8 cellular contexts compared by ENCODE assay signal in genomic region chr7:139767561-139767982, GRCh38. TPM values are rescaled to one million over a fixed set of nuclear protein-coding genes. Genes with fewer than 3 reads are reported as not detected.
DNase-seq lines count a peak whose midpoint lies in the region; ATAC-seq and TF ChIP-seq lines count a peak whose summit lies in the region.

No MANE protein-coding gene starts in this region.

- intact Hi-C loops in CD4-positive, alpha-beta T cell (cut with DNase I, micrococcal nuclease): loop anchor here in 1 of 2 experiments (2.0 kb wide), 1 partner anchor 121 kb away; no protein-coding TSS in a partner anchor
- intact Hi-C loops in testis (cut with DNase I; ENCODE audit: low total_unique reads) (no loop called here), dorsolateral prefrontal cortex (cut with DNase I) (no loop called here)

- ATAC-seq in CD4-positive, alpha-beta T cell (ENCODE audit: poor library complexity): peak; percentile 76
- peak; percentile 92 for ATAC-seq in GM19438 (IDR thresholded peaks at IDR 0.05; ENCODE audit: low read depth, unreplicated experiment)
- peak; percentile 93 for ATAC-seq in HG03432 (IDR thresholded peaks at IDR 0.05; ENCODE audit: unreplicated experiment)
- ATAC-seq in effector memory CD8-positive, alpha-beta T cell (replicated peaks): peak; percentile 83

- H2BK15ac ChIP-seq in neuronal stem cell (ENCODE audit: low read length): no peak overlapping the region

- H2AK5ac ChIP-seq in neuronal stem cell (ENCODE audit: low read depth, low read length): no peak overlapping the region

- no peaks in the 10 kb centered on the region for H3K9me3 ChIP-seq in CD4-positive, alpha-beta T cell (ENCODE audit: control insufficient read depth, low read length)
- H3K9me3 ChIP-seq in testis (no peaks in the 10 kb centered on the region), neuronal stem cell (replicated peaks in 1 of 2; ENCODE audit: control insufficient read depth in 2 of 2, insufficient read depth in 1 of 2, low read depth in 1 of 2, low read length in 2 of 2) (no peaks in the 10 kb centered on the region)

- peak overlapping the region; percentile 86 for H3K27ac Mint-ChIP-seq in CD4-positive, alpha-beta T cell
- H3K27ac Mint-ChIP-seq in effector memory CD8-positive, alpha-beta T cell: peak overlapping the region; percentile 87 to 90

- H3K4me2 ChIP-seq in neuronal stem cell (ENCODE audit: insufficient read depth, low read length, poor library complexity, severe bottlenecking): no peak overlapping the region

- no peaks in the 10 kb centered on the region for H3K4me1 ChIP-seq in testis
- no peaks in the 10 kb centered on the region for H3K4me1 ChIP-seq in neuronal stem cell (ENCODE audit: control insufficient read depth in 2 of 2, insufficient read depth in 1 of 2, low read depth in 1 of 2, low read length in 2 of 2)

- no peak overlapping the region for H3K14ac ChIP-seq in neuronal stem cell (ENCODE audit: low read length)

- H2BK120ac ChIP-seq in neuronal stem cell (ENCODE audit: low read depth, low read length): no peak overlapping the region

- H3K27ac ChIP-seq in CD4-positive, alpha-beta T cell (ENCODE audit: low read depth, low read length): peak overlapping the region; percentile 75
- H3K27ac ChIP-seq in testis (no peak overlapping the region), neuronal stem cell (replicated peaks; ENCODE audit: low read length) (no peak overlapping the region), dorsolateral prefrontal cortex (peak overlapping the region in 27 of 59 donors; percentile 2 to 99 (median 43))

- no peaks in the 10 kb centered on the region for H3K27me3 ChIP-seq in CD4-positive, alpha-beta T cell (ENCODE audit: control insufficient read depth, insufficient read depth, low read length)
- H3K27me3 ChIP-seq in testis: no peaks in the 10 kb centered on the region
- peaks cover 0 to 2% (median 0%) of the 10 kb centered on the region in 3 experiments for H3K27me3 ChIP-seq in neuronal stem cell (ENCODE audit: control insufficient read depth in 3 of 3, insufficient read depth in 3 of 3, low read depth in 1 of 3, low read length in 3 of 3)
- no peaks in the 10 kb centered on the region for H3K27me3 ChIP-seq in dorsolateral prefrontal cortex

- H3K9me3 Mint-ChIP-seq in CD4-positive, alpha-beta T cell: no peaks in the 10 kb centered on the region
- H3K9me3 Mint-ChIP-seq in effector memory CD8-positive, alpha-beta T cell: no peaks in the 10 kb centered on the region

- no peak for DNase-seq in CD4-positive, alpha-beta T cell
- no peak for DNase-seq in effector memory CD8-positive, alpha-beta T cell
- DNase-seq in foreskin fibroblast (no peak), testis (no peak), neuronal stem cell (ENCODE audit: low spot score) (no peak), dorsolateral prefrontal cortex (no peak)

- POLR2A ChIA-PET in CD4-positive, alpha-beta T cell (lab: Charles Lee): interaction anchor here (0.8 to 3.0 kb wide), 8 partner anchors 9 to 408 kb away, joined by 3 to 41 read pairs (median 7); partner anchors contain the start of genes HIPK2 and LUC7L2

- no peak overlapping the region for H3K4ac ChIP-seq in neuronal stem cell (ENCODE audit: low read length)

- H3K23ac ChIP-seq in neuronal stem cell (ENCODE audit: low read depth, low read length, poor library complexity): no peak overlapping the region

- no peak for TF ChIP-seq POLR2A in testis (IDR thresholded peaks at IDR 0.05)

- no peak overlapping the region for H2AFZ ChIP-seq in neuronal stem cell (ENCODE audit: low read length)

- H3K4me3 ChIP-seq in foreskin fibroblast (ENCODE audit: low read depth in 1 of 2, low read length in 2 of 2) (no peak overlapping the region), testis (no peak overlapping the region), neuronal stem cell (ENCODE audit: low read length in 2 of 2) (peak overlapping the region in 1 of 2 donors; percentile 20), dorsolateral prefrontal cortex (no peak overlapping the region)

- no peaks in the 10 kb centered on the region for H3K36me3 ChIP-seq in testis (ENCODE audit: low read depth, missing control alignments)
- peaks cover 0 to 50% of the 10 kb centered on the region in 2 donors for H3K36me3 ChIP-seq in neuronal stem cell (replicated peaks in 1 of 2; ENCODE audit: control insufficient read depth in 2 of 2, insufficient read depth in 2 of 2, low read length in 2 of 2)

- H3K4me3 Mint-ChIP-seq in CD4-positive, alpha-beta T cell: peak overlapping the region; percentile 21
- peak overlapping the region; percentile 58 to 67 for H3K4me3 Mint-ChIP-seq in effector memory CD8-positive, alpha-beta T cell

- no peak overlapping the region for H2BK12ac ChIP-seq in neuronal stem cell (ENCODE audit: low read length)

- CTCF ChIA-PET in CD4-positive, alpha-beta T cell (lab: Charles Lee): interaction anchor here (1.7 to 1.8 kb wide), 2 partner anchors 14 to 122 kb away, joined by 5 read pairs; no protein-coding TSS in a partner anchor

- H4K91ac ChIP-seq in neuronal stem cell (ENCODE audit: low read depth, low read length, poor library complexity): no peak overlapping the region

- H3K9ac ChIP-seq in neuronal stem cell (ENCODE audit: low read depth, low read length, poor library complexity): no peak overlapping the region

- H3K4me1 Mint-ChIP-seq in CD4-positive, alpha-beta T cell (ENCODE audit: low read depth): peaks cover 94% of the 10 kb centered on the region
- H3K4me1 Mint-ChIP-seq in effector memory CD8-positive, alpha-beta T cell (ENCODE audit: low read depth in 2 of 2): peaks cover 50% of the 10 kb centered on the region in 2 donors

- no peaks in the 10 kb centered on the region for H3K27me3 Mint-ChIP-seq in CD4-positive, alpha-beta T cell
- no peaks in the 10 kb centered on the region for H3K27me3 Mint-ChIP-seq in effector memory CD8-positive, alpha-beta T cell

- peaks cover 36% of the 10 kb centered on the region for H3K36me3 Mint-ChIP-seq in CD4-positive, alpha-beta T cell (ENCODE audit: low read depth)
- peaks cover 7% of the 10 kb centered on the region for H3K36me3 Mint-ChIP-seq in effector memory CD8-positive, alpha-beta T cell (ENCODE audit: insufficient read depth)

- H3K79me1 ChIP-seq in neuronal stem cell (ENCODE audit: low read depth, low read length): peaks cover 3% of the 10 kb centered on the region

- H4K8ac ChIP-seq in neuronal stem cell (ENCODE audit: low read depth, low read length): no peak overlapping the region

- no peak overlapping the region for H2BK5ac ChIP-seq in neuronal stem cell (ENCODE audit: low read length)

- TF ChIP-seq CTCF in CD4-positive, alpha-beta T cell (IDR thresholded peaks at IDR 0.05): no peak
- TF ChIP-seq CTCF in foreskin fibroblast (IDR thresholded peaks at IDR 0.05; ENCODE audit: low read depth, low read length) (no peak), testis (IDR thresholded peaks at IDR 0.05) (no peak), dorsolateral prefrontal cortex (IDR thresholded peaks at IDR 0.05 in 54 of 56, conservative IDR thresholded peaks at IDR 0.05 in 2 of 56; ENCODE audit: low read depth in 1 of 56, partially characterized antibody in 56 of 56) (no peak)

- no peak overlapping the region for H3K18ac ChIP-seq in neuronal stem cell (ENCODE audit: low read length)

RNA-seq across cellular contexts. Expression of gene HIPK2, which starts 10.2 kb away (rescaled TPM):
- 10 to 100 TPM; 36.5 to 37.0 TPM for total RNA-seq in CD4-positive, alpha-beta T cell
- total RNA-seq in testis (10 to 100 TPM; 17.8 to 22.4 TPM), dorsolateral prefrontal cortex (100 to 1,000 TPM; 106 to 688 (median 242) TPM)
- 6.3 TPM for polyA plus RNA-seq in testis (ENCODE audit: insufficient read depth, low read depth, low replicate concordance)
- polyA plus RNA-seq in neuronal stem cell (2013, experiment 1 of 2): 23.0 TPM
- 24.8 TPM for polyA plus RNA-seq in neuronal stem cell (2013, experiment 2 of 2)
